In genomic region chr10:71274901-71275796, GRCh38 we compare ENCODE assay signal across 23 cellular contexts. TPM values are rescaled to one million over a fixed set of nuclear protein-coding genes. Genes with fewer than 3 reads are reported as not detected.
DNase-seq lines count a peak whose midpoint lies in the region; ATAC-seq, FAIRE-seq and TF ChIP-seq lines count a peak whose summit lies in the region.
"Had no signal": no experiment of that assay in that cellular context is flagged by ENCODE, and none has a peak within 500 bp of the region (broad histone marks: within the 10 kb centered on the region; RNA-seq: fewer than 3 reads in every experiment).

No MANE protein-coding gene starts in this region.

- peak overlapping the region; percentile 7 to 63 (median 39) for H3K27ac Mint-ChIP-seq in nephron
- H3K27ac Mint-ChIP-seq: B cell, nephron progenitor cell, progenitor cell of endocrine pancreas had no signal

- H3K4me3 ChIP-seq in K562 = no peak overlapping the region
- H3K4me3 ChIP-seq: PC-9, spleen had no signal

- no peak for TF ChIP-seq POLR2A in K562 (conservative IDR thresholded peaks at IDR 0.05)

- TF ChIP-seq CTCF in GM12873 (IDR thresholded peaks at IDR 0.05; ENCODE audit: insufficient read depth, low read depth, low read length, missing control alignments) = peak; percentile 5
- TF ChIP-seq CTCF in K562 (IDR thresholded peaks at IDR 0.05 in 2 of 3, conservative IDR thresholded peaks at IDR 0.05 in 1 of 3; ENCODE audit: insufficient read depth in 2 of 3, low read depth in 1 of 3, low read length in 3 of 3) = peak in 2 of 3 experiments; percentile 2 to 39; a peak in 1 of 6 replicates
- TF ChIP-seq CTCF in nephron (IDR thresholded peaks at IDR 0.05; ENCODE audit: unreplicated experiment in 3 of 3) = no peak

- no peak for ATAC-seq in K562
- ATAC-seq in HG03521 (IDR thresholded peaks at IDR 0.05; ENCODE audit: unreplicated experiment) = no peak

- CTCF ChIA-PET in K562 (lab: Yijun Ruan, JAX; ENCODE audit: low intra/inter-chr PET ratio) = no interaction called here

- no peak for TF ChIP-seq RAD21 in K562 (CRISPR knock-in tag; conservative IDR thresholded peaks at IDR 0.05 in 1 of 2, IDR thresholded peaks at IDR 0.05 in 1 of 2)

- H3K9me1 ChIP-seq in K562 (ENCODE audit: control insufficient read depth, insufficient read depth, low read length) = no peaks in the 10 kb centered on the region

- TF ChIP-seq EP300 in K562 (IDR thresholded peaks at IDR 0.05; ENCODE audit: low read length) = no peak

- peaks cover 4% of the 10 kb centered on the region; the same call in 1 of the 2 replicates for H4K20me1 ChIP-seq in K562 (replicated peaks; ENCODE audit: control insufficient read depth, insufficient read depth, low read length)

- 22% methylated on average over 11 of the region's 11 CpGs for WGBS in K562 (ENCODE audit: insufficient coverage, low coverage, missing lambda C conversion rate)

- POLR2A ChIA-PET in K562 (lab: Yijun Ruan, JAX) = interaction anchor here (0.6 to 2.7 kb wide), 11 partner anchors 8 to 897 kb away, joined by 3 to 11 read pairs (median 3); no protein-coding TSS in a partner anchor

- peaks cover 7 to 18% of the 10 kb centered on the region in 2 experiments; a peak in 4 of 5 replicates for H3K4me1 ChIP-seq in K562 (replicated peaks in 1 of 2; ENCODE audit: control insufficient read depth in 2 of 2, insufficient read depth in 2 of 2, low read length in 2 of 2)

- no TSS peak for BruUV-seq in K562 (replicated peaks; lab: Mats Ljungman, UMichigan)

- peak; percentile 70 to 75 for DNase-seq in Kasumi-1 (lab: John Stamatoyannopoulos, UW)
- DNase-seq in K562 (ENCODE audit: extremely low read depth in 1 of 4, low spot score in 3 of 4) = no peak
- DNase-seq in activated CD4-positive, alpha-beta T cell treated with anti-CD3 and anti-CD28 coated beads, Interleukin-2, amount 50 U/mL, for 48 hours = no peak
- DNase-seq in activated CD4-positive, CD25-positive, alpha-beta regulatory T cell treated with anti-CD3 and anti-CD28 coated beads, Interleukin-2, amount 50 U/mL, for 72 hours = no peak
- DNase-seq: activated CD4-positive, alpha-beta T cell treated with anti-CD3 and anti-CD28 coated beads for 4 hours; activated CD8-positive, alpha-beta memory T cell treated with anti-CD3 and anti-CD28 coated beads, Interleukin-2, amount 50 U/mL, for 4 hours; activated gamma-delta T cell; GF-D8; hippocampal formation; islet precursor cell; mammary epithelial cell; NCI-H1105 treated with DMSO at 0.1 percent for 48 hours; NCI-H524; nephron progenitor cell; PC-9; spleen; T1000 had no signal

- H3K9ac ChIP-seq in K562 (ENCODE audit: insufficient read depth in 1 of 2, low read depth in 2 of 2, low read length in 2 of 2) = no peak overlapping the region

- no peak for FAIRE-seq in K562 (lab: Jason Lieb, UNC)
- FAIRE-seq: endothelial cell of umbilical vein had no signal

- H3K9me3 ChIP-seq in K562 (replicated peaks; ENCODE audit: control insufficient read depth, insufficient read depth, low read depth, low read length) = no peaks in the 10 kb centered on the region
- H3K9me3 ChIP-seq: spleen had no signal

- in situ Hi-C loops in K562 (cut with MboI) = no loop called here

- no peak overlapping the region for H3K27ac ChIP-seq in K562 (ENCODE audit: extremely low read depth, low read depth, low read length)
- H3K27ac ChIP-seq: PC-9 had no signal

- H3K36me3 Mint-ChIP-seq in nephron (ENCODE audit: low read depth) = peaks cover 5% of the 10 kb centered on the region

- intact Hi-C loops in K562 (cut with micrococcal nuclease) = no loop called here

- H3K27me3 Mint-ChIP-seq in nephron (ENCODE audit: low read depth) = peaks cover 4% of the 10 kb centered on the region
- H3K27me3 Mint-ChIP-seq: B cell, progenitor cell of endocrine pancreas had no signal

- no peak overlapping the region for H2AFZ ChIP-seq in K562 (ENCODE audit: low read depth, low read length)
- H2AFZ ChIP-seq: PC-9 had no signal

- H3K9me3 Mint-ChIP-seq in nephron = no peaks in the 10 kb centered on the region
- H3K9me3 Mint-ChIP-seq: nephron progenitor cell had no signal

- no peaks in the 10 kb centered on the region for H3K79me2 ChIP-seq in K562 (ENCODE audit: control insufficient read depth, insufficient read depth, low read length)

- H3K4me1 Mint-ChIP-seq in nephron = peaks cover 22% of the 10 kb centered on the region
- H3K4me1 Mint-ChIP-seq: B cell had no signal

- peaks cover 0 to 7% of the 10 kb centered on the region in 2 experiments; a peak in 3 of 5 replicates for H3K27me3 ChIP-seq in K562 (ENCODE audit: control insufficient read depth in 2 of 2, insufficient read depth in 2 of 2, low read length in 2 of 2)

- no peak overlapping the region for H3K4me2 ChIP-seq in K562 (ENCODE audit: insufficient read depth, low read length)
- H3K4me2 ChIP-seq: PC-9 had no signal

- H3K36me3 ChIP-seq in K562 (ENCODE audit: control insufficient read depth, insufficient read depth, low read length) = no peaks in the 10 kb centered on the region
- H3K36me3 ChIP-seq: spleen had no signal

- no peak overlapping the region for H3K4me3 Mint-ChIP-seq in nephron
- H3K4me3 Mint-ChIP-seq: B cell, nephron progenitor cell had no signal

TF ChIP-seq in K562, 482 proteins besides CTCF, POLR2A, EP300 and RAD21 (continues in another document):
- TF ChIP-seq BDP1 (IDR thresholded peaks at IDR 0.05; ENCODE audit: insufficient read depth, insufficient read length) = no peak
- TF ChIP-seq TAF7 (tag; IDR thresholded peaks at IDR 0.05) = no peak
- TF ChIP-seq COPS2 (conservative IDR thresholded peaks at IDR 0.05) = no peak
- no peak for TF ChIP-seq MEIS2 (IDR thresholded peaks at IDR 0.05; ENCODE audit: partially characterized antibody)
- TF ChIP-seq MBD1 (CRISPR knock-in tag; IDR thresholded peaks at IDR 0.05) = no peak
- TF ChIP-seq TFAP4 (CRISPR knock-in tag; IDR thresholded peaks at IDR 0.05; ENCODE audit: borderline replicate concordance) = 0 out of 2 replicates have a peak, but pooled peaks have one; percentile 12

RNA-seq across cellular contexts. Expression of gene SLC29A3, which starts 43.9 kb away (rescaled TPM):
- 5.7 and 14.0 TPM in 2 replicates for total RNA-seq in K562 (2011; cell fraction: chromatin; rRNA removed; ENCODE audit: low replicate concordance)
- 13.4 and 15.0 TPM in 2 replicates for total RNA-seq in K562 (2011; cell fraction: nucleolus; rRNA removed)
- 11.0 and 15.7 TPM in 2 replicates for total RNA-seq in K562 (2011; cell fraction: nucleoplasm; rRNA removed)
- total RNA-seq in K562 (2014; rRNA removed) (2.1 and 4.5 TPM in 2 replicates), K562 (2014; rRNA removed; fragmentation: Illumina TruSeq; extraction: Trizol) (2.8 TPM in 2 replicates), K562 (2015; rRNA removed; fragmentation: Illumina TruSeq; extraction: Trizol) (3.2 and 3.6 TPM in 2 replicates), K562 (2021) (8.2 and 8.5 TPM in 2 replicates)
- polyA plus RNA-seq in K562 (2011; rRNA removed) (4.1 and 7.1 TPM in 2 replicates), K562 (2014; fragmentation: Illumina TruSeq; extraction: Trizol) (10.5 and 10.7 TPM in 2 replicates), K562 (2014; fragmentation: Nextera tagmentation; extraction: Ambion mirVana) (10 to 100 TPM in 1 of 2 experiments, 1 to 10 TPM in 1; 6.3 to 10.3 TPM), K562 (2014; rRNA removed) (4.5 and 4.6 TPM in 2 replicates)
- polyA plus RNA-seq in K562 (2011; cell fraction: cytosol; rRNA removed) = 7.9 and 15.0 TPM in 2 replicates
- 5.0 and 7.3 TPM in 2 replicates for polyA plus RNA-seq in K562 (2011; cell fraction: nucleus; rRNA removed)
- 8.2 and 10.4 TPM in 2 replicates for polyA plus RNA-seq in K562 (2012)
- 5.9 and 6.1 TPM in 2 replicates for polyA minus RNA-seq in K562 (2011; rRNA and poly(A)+ RNA removed)
- 6.7 and 9.5 TPM in 2 replicates for polyA minus RNA-seq in K562 (2011; cell fraction: cytosol; rRNA and poly(A)+ RNA removed)
- 5.0 and 5.7 TPM in 2 replicates for polyA minus RNA-seq in K562 (2011; cell fraction: nucleus; rRNA and poly(A)+ RNA removed)

Comparison
In these comparisons a context has a peak if more than half of its experiments do, and no peak if none do; other contexts are left out.
1. CTCF ChIP-seq: peak in GM12873 (single experiment) and K562 (2 of 3); none in nephron (0 of 3).
2. DNase-seq: peak in Kasumi-1 (2 of 2); none in K562 (0 of 4), activated CD4-positive, alpha-beta T cell treated with anti-CD3 and anti-CD28 coated beads, Interleukin-2, amount 50 U/mL, for 48 hours (0 of 2) and activated CD4-positive, CD25-positive, alpha-beta regulatory T cell treated with anti-CD3 and anti-CD28 coated beads, Interleukin-2, amount 50 U/mL, for 72 hours (single experiment).